Comparison of ENCODE assay signal across 8 cellular contexts in the genomic region with DNA sequence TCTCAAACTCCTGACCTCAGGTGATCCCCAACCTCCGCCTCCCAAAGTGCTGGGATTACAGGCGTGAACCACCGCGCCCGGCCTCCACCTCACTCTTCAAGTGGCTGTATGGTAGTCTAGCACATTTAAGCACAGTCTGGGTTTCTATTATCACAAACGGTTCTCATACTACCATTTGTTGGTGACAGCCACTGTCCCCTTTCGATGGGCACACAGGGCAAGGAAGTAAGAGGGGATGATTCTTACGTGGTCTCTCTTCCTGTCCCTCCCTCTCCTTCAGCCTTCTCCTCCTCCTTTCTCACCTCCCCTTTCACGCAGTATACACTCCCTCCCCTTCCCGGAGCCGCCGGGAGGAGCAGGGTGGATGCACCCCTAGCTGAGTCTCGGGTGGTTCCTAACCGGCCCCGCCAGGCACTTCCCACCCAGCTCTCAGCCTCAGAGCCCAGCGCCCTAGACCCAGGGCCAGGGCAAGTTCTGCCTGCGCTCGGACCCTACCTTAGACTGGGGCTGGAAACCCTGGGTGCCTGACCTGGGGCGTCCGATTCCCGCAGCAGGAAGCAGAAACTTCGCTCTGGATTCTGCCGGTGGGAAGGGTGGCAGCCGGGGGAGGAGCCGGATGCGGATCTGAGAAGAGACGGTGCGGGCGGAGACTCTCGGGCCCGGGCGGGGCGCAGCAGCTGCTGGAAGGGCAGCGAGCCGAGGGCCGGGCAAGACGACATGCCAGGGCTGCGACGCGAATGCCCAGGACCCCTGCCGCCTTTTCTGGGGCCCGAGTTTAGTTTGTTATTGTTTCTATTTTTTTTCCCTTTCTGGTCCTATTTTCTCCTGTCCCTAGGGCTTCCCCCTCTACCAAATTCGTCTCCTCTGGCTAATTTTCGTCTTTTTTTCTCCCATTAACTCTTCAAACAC. TPM values are rescaled to one million over a fixed set of nuclear protein-coding genes. Genes with fewer than 3 reads are reported as not detected.
DNase-seq lines count a peak whose midpoint lies in the region; ATAC-seq, FAIRE-seq and TF ChIP-seq lines count a peak whose summit lies in the region.

Gene TEP1 (minus strand): TSS at position 626 of the 909 bp plus-strand sequence. CDS start 5,062 bp downstream, outside the sequence.

- peak; percentile 77 for ATAC-seq in GM21528 (IDR thresholded peaks at IDR 0.05; ENCODE audit: low FRiP score, unreplicated experiment)
- ATAC-seq in Panc1: peak; percentile 98
- ATAC-seq in activated T-cell treated with anti-CD3 and anti-CD28 coated beads, Interleukin-2, amount 50 U/mL, for 4 hours: peak; percentile 87 to 88
- peak; percentile 92 for ATAC-seq in esophagus mucosa

- H3K9me3 ChIP-seq in Panc1 (ENCODE audit: control insufficient read depth, insufficient read depth, low read depth, low read length): no peaks in the 10 kb centered on the region
- no peaks in the 10 kb centered on the region for H3K9me3 ChIP-seq in mucosa of stomach (ENCODE audit: control insufficient read depth, low read length)

- DNase-seq in D721Med (ENCODE audit: insufficient read length, low spot score) (peak; percentile 50), KBM-7 (peak; percentile 82), Panc1 (ENCODE audit: low read depth, low spot score) (no peak)
- DNase-seq in activated T-cell treated with anti-CD3 and anti-CD28 coated beads, Interleukin-2, amount 50 U/mL, for 4 hours: peak; percentile 57
- peak; percentile 37 to 53 for DNase-seq in stimulated activated CD8-positive, alpha-beta memory T cell treated with anti-CD3 and anti-CD28 coated beads, Interleukin-4, amount 100 ng/mL, for 4 hours (ENCODE audit: low read depth in 2 of 2, low spot score in 1 of 2)

- in situ Hi-C loops in KBM-7 (cut with MboI; ENCODE audit: low pct_unique_long_range_greater_than_20kb, low sequenced_read_pairs) (no loop called here), Panc1 (cut with HindIII; ENCODE audit: low pct_unique_long_range_greater_than_20kb, low sequenced_read_pairs) (no loop called here)

- no peaks in the 10 kb centered on the region for H3K27me3 Mint-ChIP-seq in activated T-cell treated with anti-CD3 and anti-CD28 coated beads, Interleukin-2, amount 50 U/mL, for 4 hours (ENCODE audit: low read depth)

- H3K4me3 ChIP-seq in Panc1 (ENCODE audit: low read depth in 2 of 2, low read length in 2 of 2) (peak within 1 kb of the TSS; percentile 86 to 87), mucosa of stomach (ENCODE audit: low read length) (peak within 1 kb of the TSS; percentile 67)

- no peaks in the 10 kb centered on the region for H3K9me3 Mint-ChIP-seq in activated T-cell treated with anti-CD3 and anti-CD28 coated beads, Interleukin-2, amount 50 U/mL, for 4 hours

- H3K36me3 Mint-ChIP-seq in activated T-cell treated with anti-CD3 and anti-CD28 coated beads, Interleukin-2, amount 50 U/mL, for 4 hours (ENCODE audit: insufficient read depth): peaks cover 8% of the 10 kb centered on the region

- CTCF ChIA-PET in Panc1 (lab: Charles Lee): interaction anchor here (0.5 to 0.6 kb wide), 2 partner anchors 21 to 104 kb away, joined by 3 to 6 read pairs; no protein-coding TSS in a partner anchor

- H3K27me3 ChIP-seq in Panc1 (ENCODE audit: control insufficient read depth, insufficient read depth, low read length) (no peaks in the 10 kb centered on the region), mucosa of stomach (ENCODE audit: control insufficient read depth, insufficient read depth, low read length) (no peaks in the 10 kb centered on the region)

- POLR2A ChIA-PET in Panc1 (lab: Charles Lee): interaction anchor here (1.1 kb wide), 1 partner anchor 70 kb away, joined by 3 read pairs; the partner anchor contains the start of gene PARP2

- H3K36me3 ChIP-seq in Panc1 (ENCODE audit: control insufficient read depth, insufficient read depth, low read length) (no peaks in the 10 kb centered on the region; the same call in 1 of the 2 replicates), mucosa of stomach (ENCODE audit: control insufficient read depth, insufficient read depth, low read length) (no peaks in the 10 kb centered on the region)

- intact Hi-C loops in Panc1 (cut with micrococcal nuclease; ENCODE audit: unreplicated experiment): no loop called here

- H3K27ac ChIP-seq in Panc1 (ENCODE audit: low read length): peak within 1 kb of the TSS; percentile 91

- peak within 1 kb of the TSS; percentile 92 for H3K9ac ChIP-seq in mucosa of stomach (ENCODE audit: low read length)

- H3K4me1 ChIP-seq in Panc1 (ENCODE audit: control insufficient read depth, insufficient read depth, low read length): peaks cover 9% of the 10 kb centered on the region
- H3K4me1 ChIP-seq in mucosa of stomach (ENCODE audit: control insufficient read depth, insufficient read depth, low read length): peaks cover 49% of the 10 kb centered on the region

- TF ChIP-seq CTCF in D721Med (IDR thresholded peaks at IDR 0.05; ENCODE audit: insufficient read depth, missing control alignments) (no peak), Panc1 (IDR thresholded peaks at IDR 0.05) (no peak)

- FAIRE-seq in D721Med (lab: Jason Lieb, UNC): no peak

- peaks cover 48% of the 10 kb centered on the region for H3K4me1 Mint-ChIP-seq in activated T-cell treated with anti-CD3 and anti-CD28 coated beads, Interleukin-2, amount 50 U/mL, for 4 hours (ENCODE audit: low read depth)

- H3K4me3 Mint-ChIP-seq in activated T-cell treated with anti-CD3 and anti-CD28 coated beads, Interleukin-2, amount 50 U/mL, for 4 hours: peak within 1 kb of the TSS; percentile 94

- TSS peak; percentile 92 for BruUV-seq in Panc1 (replicated peaks; lab: Mats Ljungman, UMichigan)

RNA-seq across cellular contexts. Expression of gene TEP1, which starts in this region (rescaled TPM):
- total RNA-seq in Panc1 (2021; ENCODE audit: unreplicated experiment): 17.1 TPM
- 9.8 TPM for polyA plus RNA-seq in Panc1 (2012; ENCODE audit: insufficient read length)
- 10 to 100 TPM; 14.7 to 21.7 (median 19.3) TPM for total RNA-seq in activated T-cell treated with anti-CD3 and anti-CD28 coated beads, Interleukin-2, amount 50 U/mL, for 4 hours
- total RNA-seq in esophagus mucosa: 17.2 TPM
